Comparison of ENCODE assay signal across 9 cellular contexts in the genomic region with DNA sequence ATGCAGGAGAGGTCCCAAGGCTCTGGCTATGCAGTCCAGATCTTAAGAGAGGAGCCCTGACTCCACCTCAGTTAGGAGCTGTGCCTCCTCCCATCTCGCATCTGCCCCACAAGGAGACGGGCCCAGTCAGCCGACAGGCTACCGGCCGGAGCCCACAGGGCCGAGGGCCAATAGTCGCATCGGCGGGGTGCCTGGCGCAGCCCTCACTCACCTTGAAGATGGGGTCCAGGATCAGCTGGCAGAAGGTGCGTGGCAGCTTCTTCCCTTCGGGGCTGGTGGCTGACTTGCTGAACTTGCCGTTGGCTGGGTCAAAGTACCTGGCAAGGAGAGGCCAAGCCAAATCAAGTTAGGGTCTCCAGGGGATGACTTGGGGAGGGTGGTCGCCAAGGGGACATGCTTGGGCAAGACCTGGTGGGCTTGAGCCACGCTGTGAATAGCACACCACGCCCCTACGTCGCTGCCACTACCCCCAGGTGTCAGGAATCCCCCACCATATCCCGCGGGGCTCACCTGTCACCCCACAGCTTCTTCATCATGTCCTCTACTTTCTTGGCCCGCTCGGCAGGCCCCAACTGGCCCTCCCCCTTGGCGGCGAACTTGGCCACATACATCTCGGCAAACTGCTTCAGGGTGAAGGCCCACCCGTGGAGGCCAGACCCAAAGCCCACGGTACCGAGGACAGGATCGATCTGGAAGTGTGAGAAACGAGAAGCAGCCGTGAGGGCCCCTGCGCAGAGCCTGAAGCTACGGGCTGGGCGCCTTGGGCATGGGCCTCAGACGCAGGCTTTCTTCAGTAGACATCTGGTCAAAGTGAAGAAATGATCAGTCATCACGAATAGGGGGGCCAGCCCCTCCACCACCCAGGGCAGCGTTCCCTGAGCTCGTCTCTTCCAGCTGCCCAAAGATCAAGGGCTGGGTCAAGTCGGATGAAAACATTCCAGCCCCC. TPM values are rescaled to one million over a fixed set of nuclear protein-coding genes. Genes with fewer than 3 reads are reported as not detected.
DNase-seq lines count a peak whose midpoint lies in the region; TF ChIP-seq lines count a peak whose summit lies in the region.
"Had no signal": no experiment of that assay in that cellular context is flagged by ENCODE, and none has a peak within 500 bp of the region (broad histone marks: within the 10 kb centered on the region; RNA-seq: fewer than 3 reads in every experiment).

No MANE protein-coding gene starts in this region.

- no peak for TF ChIP-seq CTCF in RWPE1 (conservative IDR thresholded peaks at IDR 0.05; ENCODE audit: low read depth)
- no peak for TF ChIP-seq CTCF in thyroid gland (IDR thresholded peaks at IDR 0.05)

- H3K4me3 ChIP-seq in rectal smooth muscle tissue (ENCODE audit: low read length): no peak overlapping the region
- no peak overlapping the region for H3K4me3 ChIP-seq in thyroid gland (replicated peaks in 1 of 3)

- H3K36me3 ChIP-seq in rectal smooth muscle tissue (ENCODE audit: control insufficient read depth, insufficient read depth, low read length) (peaks cover 69% of the 10 kb centered on the region), thyroid gland (peaks cover 71 to 72% of the 10 kb centered on the region in 2 donors)

- H3K9me3 ChIP-seq in thyroid gland: no peaks in the 10 kb centered on the region

- peak; percentile 2 for DNase-seq in GM03348 (ENCODE audit: low spot score)
- DNase-seq in RWPE1 (ENCODE audit: low spot score): no peak
- peak; percentile 43 for DNase-seq in ecto neural progenitor cell (ENCODE audit: low spot score)
- DNase-seq in AG08395 (ENCODE audit: low spot score): no peak
- no peak for DNase-seq in NOMO-1 treated with DMSO at 0.1 percent for 48 hours (lab: John Stamatoyannopoulos, UW; ENCODE audit: unreplicated experiment)
- no peak for DNase-seq in G401 (ENCODE audit: low spot score)
- DNase-seq in thyroid gland: no peak
- DNase-seq: MM.1S had no signal

- CTCF ChIA-PET in RWPE1 (lab: Yijun Ruan, JAX): no interaction called here

- POLR2A ChIA-PET in RWPE1 (lab: Yijun Ruan, JAX; ENCODE audit: low non-redundant PET): no interaction called here

- TF ChIP-seq POLR2A in thyroid gland (IDR thresholded peaks at IDR 0.05): no peak

- intact Hi-C loops in thyroid gland (cut with DNase I): loop anchor here (10.0 kb wide), 1 partner anchor 203 kb away; the partner anchor contains the start of genes ANKRD24 and SIRT6

- WGBS in thyroid gland, 2 donors: 92 to 93% methylated on average over 35 to 38 of the region's 39 CpGs

- H3K4me1 ChIP-seq in rectal smooth muscle tissue (ENCODE audit: control insufficient read depth, insufficient read depth, low read length) (peaks cover 21% of the 10 kb centered on the region), thyroid gland (peaks cover 24 to 29% of the 10 kb centered on the region in 2 donors)

- H3K27ac ChIP-seq in RWPE1: peak overlapping the region; percentile 87
- no peak overlapping the region for H3K27ac ChIP-seq in rectal smooth muscle tissue (ENCODE audit: low read depth, low read length)
- no peak overlapping the region for H3K27ac ChIP-seq in thyroid gland

- in situ Hi-C loops in G401 (cut with HindIII; ENCODE audit: low sequenced_read_pairs): no loop called here

- H3K27me3 ChIP-seq in rectal smooth muscle tissue (ENCODE audit: control insufficient read depth, insufficient read depth, low read length) (no peaks in the 10 kb centered on the region), thyroid gland (no peaks in the 10 kb centered on the region)

- H3K9ac ChIP-seq in rectal smooth muscle tissue (ENCODE audit: low read length): peak overlapping the region; percentile 3

RNA-seq across cellular contexts. Expression of gene EEF2, which starts 3.3 kb away (rescaled TPM):
- total RNA-seq in G401 (2014; rRNA removed; shearing (Covaris generic)): 2,932 and 3,263 TPM in 2 replicates
- 1,000 to 10,000 TPM; 1,432 to 2,189 (median 1,729) TPM for total RNA-seq in thyroid gland

RNA-seq across cellular contexts. Expression of gene DAPK3, which starts 11.1 kb away (rescaled TPM):
- total RNA-seq in G401 (2014; rRNA removed; shearing (Covaris generic)): 171 and 247 TPM in 2 replicates
- total RNA-seq in thyroid gland: 10 to 100 TPM; 29.6 to 61.7 (median 40.3) TPM

RNA-seq across cellular contexts. Expression of gene PIAS4, which starts 25.5 kb away (rescaled TPM):
- total RNA-seq in G401 (2014; rRNA removed; shearing (Covaris generic)): 24.7 and 45.7 TPM in 2 replicates
- total RNA-seq in thyroid gland: 10 to 100 TPM; 14.7 to 32.3 (median 16.0) TPM

RNA-seq across cellular contexts. Expression of gene NMRK2, which starts 49.1 kb away (rescaled TPM):
- 22.0 and 27.8 TPM in 2 replicates for total RNA-seq in G401 (2014; rRNA removed; shearing (Covaris generic))
- not detected for total RNA-seq in thyroid gland

Comparison
In these comparisons a context has a peak if more than half of its experiments do, and no peak if none do; other contexts are left out.
1. DNase-seq: peak in GM03348 (single experiment) and ecto neural progenitor cell (single experiment); none in RWPE1 (single experiment), AG08395 (single experiment), NOMO-1 treated with DMSO at 0.1 percent for 48 hours (single experiment), G401 (single experiment) and thyroid gland (0 of 2).